In genomic region chr2:61469424-61470121, GRCh38 we compare ENCODE assay signal across 8 cellular contexts. TPM values are rescaled to one million over a fixed set of nuclear protein-coding genes. Genes with fewer than 3 reads are reported as not detected.
DNase-seq lines count a peak whose midpoint lies in the region; ATAC-seq and TF ChIP-seq lines count a peak whose summit lies in the region.

No MANE protein-coding gene starts in this region.

- peak; percentile 42 for DNase-seq in DMS 273 (lab: John Stamatoyannopoulos, UW; ENCODE audit: unreplicated experiment)
- DNase-seq in LHCN-M2 (ENCODE audit: low read depth) = peak; percentile 9
- DNase-seq in coronary artery (ENCODE audit: low spot score) = no peak
- DNase-seq in NCI-H774 (lab: John Stamatoyannopoulos, UW) = no peak

- peaks cover 8 to 30% of the 10 kb centered on the region in 2 donors for H3K4me1 ChIP-seq in muscle layer of duodenum (ENCODE audit: control insufficient read depth in 1 of 2, insufficient read depth in 2 of 2, low read length in 2 of 2)

- H3K36me3 ChIP-seq in muscle layer of duodenum (ENCODE audit: control insufficient read depth in 1 of 2, insufficient read depth in 2 of 2, low read length in 2 of 2) = peaks cover 0 to 5% of the 10 kb centered on the region in 2 donors

- H3K9me3 ChIP-seq in muscle layer of duodenum (ENCODE audit: control insufficient read depth in 1 of 2, low read length in 2 of 2) = no peaks in the 10 kb centered on the region

- no peak for TF ChIP-seq CTCF in coronary artery (IDR thresholded peaks at IDR 0.05)

- ATAC-seq in GM21576 (IDR thresholded peaks at IDR 0.05; ENCODE audit: unreplicated experiment) (no peak), GM19467 (IDR thresholded peaks at IDR 0.05; ENCODE audit: unreplicated experiment) (no peak), GM21367 (IDR thresholded peaks at IDR 0.05; ENCODE audit: unreplicated experiment) (no peak)

- no peaks in the 10 kb centered on the region for H3K27me3 ChIP-seq in muscle layer of duodenum (ENCODE audit: low read depth, low read length)

- peak overlapping the region; percentile 92 to 99 for H3K27ac ChIP-seq in coronary artery
- peak overlapping the region; percentile 48 for H3K27ac ChIP-seq in muscle layer of duodenum (ENCODE audit: low read length)

- H3K4me3 ChIP-seq in coronary artery (peak overlapping the region; percentile 89), muscle layer of duodenum (ENCODE audit: low read depth in 1 of 2, low read length in 2 of 2) (peak overlapping the region; percentile 67 to 71)

RNA-seq across cellular contexts. Expression of gene USP34, which starts 1.3 kb away (rescaled TPM):
- total RNA-seq in LHCN-M2 (2014; rRNA removed) = 73.7 and 75.2 TPM in 2 replicates
- 17.7 TPM for polyA plus RNA-seq in LHCN-M2 (2012)

Comparison
In these comparisons a context has a peak if more than half of its experiments do, and no peak if none do; other contexts are left out.
1. DNase-seq: peak in DMS 273 (single experiment) and LHCN-M2 (single experiment); none in coronary artery (single experiment) and NCI-H774 (single experiment).